In the genomic region with DNA sequence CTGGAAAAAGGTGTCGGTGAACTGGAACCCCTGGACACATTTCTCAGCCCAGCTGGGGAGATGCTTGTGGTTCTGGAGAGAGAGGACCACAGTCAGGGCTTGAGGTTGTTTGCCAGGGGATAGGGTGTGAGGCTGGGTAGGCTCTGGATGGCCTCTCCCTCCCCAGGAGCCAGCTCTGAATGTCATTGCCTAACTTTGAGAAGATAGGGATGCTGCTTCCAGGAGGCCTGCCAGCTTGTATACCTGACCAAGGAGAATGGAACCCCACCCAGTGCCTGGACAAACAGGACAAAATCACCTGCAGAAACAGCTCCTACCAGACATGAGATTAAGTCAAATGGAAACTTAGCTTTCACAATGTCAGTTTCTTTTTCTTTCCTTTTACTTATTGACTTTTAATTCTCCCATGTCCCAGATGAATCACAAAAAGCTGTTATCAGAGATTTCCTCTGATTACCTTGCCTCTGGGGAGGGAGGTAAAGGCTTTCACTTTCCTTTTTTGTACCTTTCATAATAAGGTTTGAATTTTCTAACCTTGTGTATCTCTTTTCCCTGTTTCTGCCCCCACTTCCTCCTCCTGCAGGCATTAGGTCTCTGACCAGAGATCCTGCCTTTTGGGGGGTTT, we compare ENCODE assay signal across 16 cellular contexts. TPM values are rescaled to one million over a fixed set of nuclear protein-coding genes. Genes with fewer than 3 reads are reported as not detected.
DNase-seq lines count a peak whose midpoint lies in the region; ATAC-seq, FAIRE-seq and TF ChIP-seq lines count a peak whose summit lies in the region.
"Had no signal": no experiment of that assay in that cellular context is flagged by ENCODE, and none has a peak within 500 bp of the region (broad histone marks: within the 10 kb centered on the region; RNA-seq: fewer than 3 reads in every experiment).

No MANE protein-coding gene starts in this region.

- intact Hi-C loops in cardiac septum (cut with DNase I): no loop called here

- H3K4me3 Mint-ChIP-seq in T-helper 2 cell treated with Interferon-gamma antibody and Interleukin-4, amounts not matched to agents 5 μg/mL and 100 μg/mL, for 36 hours: no peak overlapping the region
- no peak overlapping the region for H3K4me3 Mint-ChIP-seq in type B pancreatic cell

- FAIRE-seq in D721Med (lab: Jason Lieb, UNC): no peak
- FAIRE-seq: endometrium had no signal

- peaks cover 0 to 32% of the 10 kb centered on the region in 2 donors for H3K4me1 ChIP-seq in right atrium auricular region
- H3K4me1 ChIP-seq: HAP-1 had no signal

- no peaks in the 10 kb centered on the region for H3K9me3 ChIP-seq in right atrium auricular region
- H3K9me3 ChIP-seq: HAP-1 had no signal

- peaks cover 18% of the 10 kb centered on the region for H3K4me1 Mint-ChIP-seq in T-helper 2 cell treated with Interferon-gamma antibody and Interleukin-4, amounts not matched to agents 5 μg/mL and 100 μg/mL, for 36 hours (ENCODE audit: low read depth)
- no peaks in the 10 kb centered on the region for H3K4me1 Mint-ChIP-seq in type B pancreatic cell (ENCODE audit: unreplicated experiment)

- H3K27ac ChIP-seq in right atrium auricular region: no peak overlapping the region

- H3K27ac Mint-ChIP-seq in T-helper 2 cell treated with Interferon-gamma antibody and Interleukin-4, amounts not matched to agents 5 μg/mL and 100 μg/mL, for 36 hours: peak overlapping the region; percentile 15
- H3K27ac Mint-ChIP-seq in type B pancreatic cell: no peak overlapping the region

- TF ChIP-seq CTCF in right atrium auricular region (IDR thresholded peaks at IDR 0.05) (no peak), type B pancreatic cell (conservative IDR thresholded peaks at IDR 0.05) (no peak), D721Med (IDR thresholded peaks at IDR 0.05; ENCODE audit: insufficient read depth, missing control alignments) (no peak)

- H3K36me3 Mint-ChIP-seq in T-helper 2 cell treated with Interferon-gamma antibody and Interleukin-4, amounts not matched to agents 5 μg/mL and 100 μg/mL, for 36 hours (ENCODE audit: low read depth): no peaks in the 10 kb centered on the region
- H3K36me3 Mint-ChIP-seq in type B pancreatic cell: no peaks in the 10 kb centered on the region

- ATAC-seq in GM18861 (IDR thresholded peaks at IDR 0.05; ENCODE audit: unreplicated experiment) (no peak), GM19452 (IDR thresholded peaks at IDR 0.05; ENCODE audit: unreplicated experiment) (no peak)
- ATAC-seq: right cardiac atrium had no signal

- H3K36me3 ChIP-seq in right atrium auricular region: no peaks in the 10 kb centered on the region
- H3K36me3 ChIP-seq: HAP-1 had no signal

- H3K4me3 ChIP-seq in right atrium auricular region: no peak overlapping the region
- H3K4me3 ChIP-seq: HAP-1 had no signal

- no peaks in the 10 kb centered on the region for H3K27me3 ChIP-seq in right atrium auricular region

- no peaks in the 10 kb centered on the region for H3K9me3 Mint-ChIP-seq in T-helper 2 cell treated with Interferon-gamma antibody and Interleukin-4, amounts not matched to agents 5 μg/mL and 100 μg/mL, for 36 hours
- H3K9me3 Mint-ChIP-seq in type B pancreatic cell: no peaks in the 10 kb centered on the region

- DNase-seq in right atrium auricular region (ENCODE audit: low spot score): peak; percentile 52
- no peak for DNase-seq in cardiac septum (ENCODE audit: low spot score)
- no peak for DNase-seq in T-helper 2 cell treated with Interferon-gamma antibody and Interleukin-4, amounts not matched to agents 5 μg/mL and 100 μg/mL, for 36 hours (ENCODE audit: low spot score)
- peak; percentile 27 for DNase-seq in kidney glomerular epithelial cell (lab: John Stamatoyannopoulos, UW)
- DNase-seq in type B pancreatic cell (ENCODE audit: extremely low spot score, unreplicated experiment): peak; percentile 15
- DNase-seq in D721Med (ENCODE audit: insufficient read length, low spot score): no peak
- DNase-seq: aorta, hippocampal formation, Kasumi-1, NCI-H2171 treated with DMSO at 0.1 percent for 48 hours, right cardiac atrium had no signal

- no peaks in the 10 kb centered on the region for H3K27me3 Mint-ChIP-seq in T-helper 2 cell treated with Interferon-gamma antibody and Interleukin-4, amounts not matched to agents 5 μg/mL and 100 μg/mL, for 36 hours (ENCODE audit: low read depth)
- peaks cover 3% of the 10 kb centered on the region for H3K27me3 Mint-ChIP-seq in type B pancreatic cell

RNA-seq across cellular contexts. Expression of a gene that starts 29.8 kb away (rescaled TPM):
- total RNA-seq in right atrium auricular region: 10 to 100 TPM; 14.4 to 22.4 TPM
- total RNA-seq in cardiac septum: 1.2 TPM
- total RNA-seq in type B pancreatic cell (ENCODE audit: low replicate concordance): 4.9 and 5.1 TPM in 2 replicates

RNA-seq across cellular contexts. Expression of a gene that starts 44.3 kb away (rescaled TPM):
- under 1 TPM in 1 of 2 donors, not detected in 1; 0.08 TPM for total RNA-seq in right atrium auricular region
- total RNA-seq in cardiac septum: not detected
- total RNA-seq in type B pancreatic cell (ENCODE audit: low replicate concordance): 0.17 TPM in 1 of 2 replicates, not detected in the other
- total RNA-seq: urinary bladder had no signal

RNA-seq across cellular contexts. Expression of a gene that starts 58.0 kb away (rescaled TPM):
- 10 to 100 TPM; 17.1 to 17.8 TPM for total RNA-seq in right atrium auricular region
- 8.7 TPM for total RNA-seq in cardiac septum
- 1.4 and 17.8 TPM in 2 replicates for total RNA-seq in type B pancreatic cell (ENCODE audit: low replicate concordance)

Comparison
In these comparisons a context has a peak if more than half of its experiments do, and no peak if none do; other contexts are left out.
1. DNase-seq: peak in right atrium auricular region (single experiment), kidney glomerular epithelial cell (single experiment) and type B pancreatic cell (single experiment); none in cardiac septum (single experiment), T-helper 2 cell treated with Interferon-gamma antibody and Interleukin-4, amounts not matched to agents 5 μg/mL and 100 μg/mL, for 36 hours (single experiment) and D721Med (single experiment).